In genomic region chr5:79181419-79182022, GRCh38 we compare ENCODE assay signal across 15 cellular contexts. TPM values are rescaled to one million over a fixed set of nuclear protein-coding genes. Genes with fewer than 3 reads are reported as not detected.
A peak's percentile ranks its signal among the peaks of the same experiment; 100 is the strongest.
DNase-seq lines count a peak whose midpoint lies in the region; ATAC-seq and TF ChIP-seq lines count a peak whose summit lies in the region.
"Had no signal": no experiment of that assay in that cellular context is flagged by ENCODE, and none has a peak within 500 bp of the region (broad histone marks: within the 10 kb centered on the region; RNA-seq: fewer than 3 reads in every experiment).

No MANE protein-coding gene starts in this region.

- no peak overlapping the region for H3K4me3 Mint-ChIP-seq in activated CD4-positive, alpha-beta memory T cell treated with anti-CD3 and anti-CD28 coated beads for 36 hours
- H3K4me3 Mint-ChIP-seq: activated T-cell treated with anti-CD3 and anti-CD28 coated beads, Interleukin-2, amount 50 U/mL, for 24 hours; stimulated activated naive CD8-positive, alpha-beta T cell treated with anti-CD3 and anti-CD28 coated beads, Interleukin-15, amount 100 ng/mL, for 72 hours had no signal

- CTCF ChIA-PET in activated CD4-positive, alpha-beta memory T cell treated with anti-CD3 and anti-CD28 coated beads for 36 hours (lab: Charles Lee), result no interaction called here

- H3K9me3 ChIP-seq in body of pancreas, result no peaks in the 10 kb centered on the region
- H3K9me3 ChIP-seq: ovary had no signal

- no peaks in the 10 kb centered on the region for H4K20me1 ChIP-seq in KMS-11 (ENCODE audit: insufficient read depth)

- no peak overlapping the region for H3K27ac Mint-ChIP-seq in activated CD4-positive, alpha-beta memory T cell treated with anti-CD3 and anti-CD28 coated beads for 36 hours
- H3K27ac Mint-ChIP-seq: activated T-cell treated with anti-CD3 and anti-CD28 coated beads, Interleukin-2, amount 50 U/mL, for 24 hours had no signal

- intact Hi-C loops in body of pancreas (cut with DNase I), result no loop called here
- intact Hi-C loops in activated CD4-positive, alpha-beta memory T cell treated with anti-CD3 and anti-CD28 coated beads for 36 hours (cut with micrococcal nuclease), result no loop called here

- H3K27me3 ChIP-seq in KMS-11 (ENCODE audit: insufficient read depth, low read depth), result no peaks in the 10 kb centered on the region
- H3K27me3 ChIP-seq in body of pancreas, result no peaks in the 10 kb centered on the region
- H3K27me3 ChIP-seq: hepatocyte, ovary had no signal

- no peak overlapping the region; the same call in 1 of the 2 replicates for H2AFZ ChIP-seq in KMS-11 (ENCODE audit: low read depth)
- H2AFZ ChIP-seq: hepatocyte had no signal

- H3K36me3 Mint-ChIP-seq in activated CD4-positive, alpha-beta memory T cell treated with anti-CD3 and anti-CD28 coated beads for 36 hours, result no peaks in the 10 kb centered on the region

- H3K4me2 ChIP-seq in KMS-11, result no peak overlapping the region
- H3K4me2 ChIP-seq: hepatocyte had no signal

- H3K36me3 ChIP-seq in KMS-11 (ENCODE audit: insufficient read depth) (no peaks in the 10 kb centered on the region), body of pancreas (replicated peaks in 1 of 2; ENCODE audit: insufficient read depth in 1 of 2, low read depth in 2 of 2) (no peaks in the 10 kb centered on the region)
- H3K36me3 ChIP-seq: ovary had no signal

- no peaks in the 10 kb centered on the region for H3K27me3 Mint-ChIP-seq in activated CD4-positive, alpha-beta memory T cell treated with anti-CD3 and anti-CD28 coated beads for 36 hours
- H3K27me3 Mint-ChIP-seq: activated T-cell treated with anti-CD3 and anti-CD28 coated beads, Interleukin-2, amount 50 U/mL, for 24 hours; stimulated activated naive CD8-positive, alpha-beta T cell treated with anti-CD3 and anti-CD28 coated beads, Interleukin-15, amount 100 ng/mL, for 72 hours had no signal

- H3K9me3 Mint-ChIP-seq in activated CD4-positive, alpha-beta memory T cell treated with anti-CD3 and anti-CD28 coated beads for 36 hours, result no peaks in the 10 kb centered on the region
- H3K9me3 Mint-ChIP-seq: activated T-cell treated with anti-CD3 and anti-CD28 coated beads, Interleukin-2, amount 50 U/mL, for 24 hours; stimulated activated naive CD8-positive, alpha-beta T cell treated with anti-CD3 and anti-CD28 coated beads, Interleukin-15, amount 100 ng/mL, for 72 hours had no signal

- no peaks in the 10 kb centered on the region for H3K79me2 ChIP-seq in KMS-11 (ENCODE audit: insufficient read depth, low read depth)
- H3K79me2 ChIP-seq: hepatocyte had no signal

- no peak for TF ChIP-seq POLR2A in body of pancreas (IDR thresholded peaks at IDR 0.05)

- H3K27ac ChIP-seq in KMS-11, result peak overlapping the region; percentile 16; the same call in 1 of the 2 replicates
- peak overlapping the region in 1 of 4 donors; percentile 4 for H3K27ac ChIP-seq in body of pancreas
- H3K27ac ChIP-seq: hepatocyte, ovary had no signal

- H3K4me3 ChIP-seq in KMS-11 (IDR thresholded peaks at IDR 0.05; ENCODE audit: insufficient read depth, low read depth, low read length) (no peak overlapping the region), body of pancreas (no peak overlapping the region)
- H3K4me3 ChIP-seq: hepatocyte, ovary had no signal

- 14 to 25% methylated on average over 1 of the region's 1 CpG for WGBS in body of pancreas, 2 donors

- no peak overlapping the region for H3K9ac ChIP-seq in KMS-11

- TF ChIP-seq CTCF in KMS-11 (conservative IDR thresholded peaks at IDR 0.05; ENCODE audit: low read depth, low read length) (no peak), body of pancreas (IDR thresholded peaks at IDR 0.05) (no peak)

- no peaks in the 10 kb centered on the region for H3K4me1 Mint-ChIP-seq in activated CD4-positive, alpha-beta memory T cell treated with anti-CD3 and anti-CD28 coated beads for 36 hours (ENCODE audit: low read depth)
- H3K4me1 Mint-ChIP-seq: stimulated activated naive CD8-positive, alpha-beta T cell treated with anti-CD3 and anti-CD28 coated beads, Interleukin-15, amount 100 ng/mL, for 72 hours had no signal

- DNase-seq in DMS53 treated with DMSO at 0.1 percent for 48 hours (lab: John Stamatoyannopoulos, UW; ENCODE audit: unreplicated experiment) (peak; percentile 43), body of pancreas (no peak), left lobe of liver (ENCODE audit: low spot score) (no peak), cerebellar nuclear complex (lab: John Stamatoyannopoulos, UW) (no peak)
- DNase-seq in activated CD4-positive, alpha-beta T cell treated with anti-CD3 and anti-CD28 coated beads, Interleukin-2, amount 50 U/mL, for 4 hours, result no peak
- DNase-seq in activated CD4-positive, alpha-beta memory T cell treated with anti-CD3 and anti-CD28 coated beads for 36 hours, result no peak
- DNase-seq: activated T-cell treated with anti-CD3 and anti-CD28 coated beads, Interleukin-2, amount 50 U/mL, for 24 hours; effector memory CD4-positive, alpha-beta T cell; NCI-H2171; ovary; stimulated activated CD4-positive, alpha-beta T cell treated with anti-CD3 and anti-CD28 coated beads, Interleukin-4, amount 100 ng/mL, for 24 hours; stimulated activated naive CD8-positive, alpha-beta T cell treated with anti-CD3 and anti-CD28 coated beads, Interleukin-15, amount 100 ng/mL, for 72 hours had no signal

- H3K4me1 ChIP-seq in KMS-11 (ENCODE audit: low read depth, poor library complexity, severe bottlenecking), result peaks cover 18% of the 10 kb centered on the region
- peaks cover 12% of the 10 kb centered on the region for H3K4me1 ChIP-seq in body of pancreas

- POLR2A ChIA-PET in activated CD4-positive, alpha-beta memory T cell treated with anti-CD3 and anti-CD28 coated beads for 36 hours (lab: Charles Lee), result no interaction called here

- peak; percentile 38 for ATAC-seq in body of pancreas
- peak; percentile 97 for ATAC-seq in left lobe of liver
- ATAC-seq in GM21526 (IDR thresholded peaks at IDR 0.05; ENCODE audit: low FRiP score, unreplicated experiment), result no peak
- ATAC-seq: stimulated activated naive CD8-positive, alpha-beta T cell treated with anti-CD3 and anti-CD28 coated beads, Interleukin-15, amount 100 ng/mL, for 72 hours had no signal

RNA-seq across cellular contexts. Expression of gene JMY, which starts 54.4 kb away (rescaled TPM):
- total RNA-seq in body of pancreas (10 to 100 TPM; 11.9 to 15.8 TPM), left lobe of liver (5.5 TPM)
- total RNA-seq in activated CD4-positive, alpha-beta memory T cell treated with anti-CD3 and anti-CD28 coated beads for 36 hours, result 1 to 10 TPM; 8.6 to 9.1 TPM
